14 cellular contexts compared by ENCODE assay signal in the genomic region with DNA sequence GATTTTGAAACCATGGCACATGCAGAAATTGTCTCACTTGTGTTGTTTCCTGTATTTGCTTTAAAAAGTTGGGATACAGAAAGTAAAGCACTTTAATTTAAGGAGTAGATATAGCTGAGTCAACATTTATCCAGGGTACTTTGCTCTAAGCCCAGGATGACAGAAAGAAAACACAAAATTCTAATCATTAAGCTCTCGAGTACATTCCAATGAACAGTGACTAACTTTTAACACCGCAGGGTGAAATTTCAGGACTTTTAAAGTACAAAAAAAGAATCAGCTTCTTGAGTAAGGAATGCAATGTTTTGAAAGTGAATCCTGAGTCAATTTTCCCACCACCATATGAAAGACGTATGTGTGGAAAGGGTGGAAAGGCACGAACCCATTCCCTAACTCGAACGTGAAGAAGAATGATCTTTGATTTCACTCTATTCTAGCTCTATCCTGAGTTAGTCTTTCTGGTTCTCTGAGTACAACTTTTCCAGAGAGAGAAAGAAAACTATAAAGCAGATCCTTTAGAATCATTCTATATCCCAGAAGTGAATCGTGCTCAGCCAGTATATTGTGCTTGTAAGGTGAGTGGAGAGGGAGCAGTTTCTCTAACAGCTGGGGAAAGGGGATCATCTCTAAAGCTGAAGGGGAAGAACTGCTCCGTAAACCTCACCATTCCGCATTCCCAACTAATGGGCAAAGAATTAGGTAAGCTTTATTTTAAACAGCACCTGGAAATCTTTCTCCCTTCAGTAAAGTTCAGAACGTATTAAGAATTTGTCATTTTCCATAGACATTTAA.
A peak's percentile ranks its signal among the peaks of the same experiment; 100 is the strongest.
DNase-seq lines count a peak whose midpoint lies in the region; ATAC-seq and TF ChIP-seq lines count a peak whose summit lies in the region.
"Had no signal": no experiment of that assay in that cellular context is flagged by ENCODE, and none has a peak within 500 bp of the region (broad histone marks: within the 10 kb centered on the region; RNA-seq: fewer than 3 reads in every experiment).

No MANE protein-coding gene starts in this region.

- H3K14ac ChIP-seq in mesenchymal stem cell (ENCODE audit: low read length in 2 of 2), result no peak overlapping the region

- no peaks in the 10 kb centered on the region for H3K27me3 ChIP-seq in mesenchymal stem cell (ENCODE audit: control insufficient read depth in 1 of 2, insufficient read depth in 1 of 2, low read length in 2 of 2)
- H3K27me3 ChIP-seq in gastroesophageal sphincter, result no peaks in the 10 kb centered on the region
- H3K27me3 ChIP-seq: neutrophil, vagina had no signal

- no peak overlapping the region for H2BK120ac ChIP-seq in mesenchymal stem cell (ENCODE audit: low read depth, low read length)

- no peak overlapping the region for H2AK5ac ChIP-seq in mesenchymal stem cell (ENCODE audit: low read length, severe bottlenecking)

- H3K18ac ChIP-seq in mesenchymal stem cell (ENCODE audit: low read depth in 1 of 2, low read length in 2 of 2), result no peak overlapping the region

- H2BK5ac ChIP-seq in mesenchymal stem cell (ENCODE audit: low read depth, low read length, poor library complexity, severe bottlenecking), result no peak overlapping the region

- no peaks in the 10 kb centered on the region for H3K79me1 ChIP-seq in mesenchymal stem cell (replicated peaks; ENCODE audit: low read length, poor library complexity, severe bottlenecking)

- H3K9ac ChIP-seq in mesenchymal stem cell (ENCODE audit: low read length), result no peak overlapping the region

- DNase-seq in ACHN (peak; percentile 68), OCI-M1 (lab: John Stamatoyannopoulos, UW) (peak; percentile 36), epithelial cell of esophagus (ENCODE audit: low read depth) (peak; percentile 42), mesenchymal stem cell (peak; percentile 64), mesenteric fat pad (ENCODE audit: low spot score) (no peak)
- no peak for DNase-seq in activated CD4-positive, alpha-beta T cell treated with anti-CD3 and anti-CD28 coated beads, Interleukin-2, amount 50 U/mL, for 1 hour
- DNase-seq in effector CD4-positive, alpha-beta T cell, result no peak
- DNase-seq: activated naive CD4-positive, alpha-beta T cell treated with anti-CD3 and anti-CD28 coated beads for 36 hours; NCI-H1105; stimulated activated CD8-positive, alpha-beta memory T cell treated with anti-CD3 and anti-CD28 coated beads, Interleukin-4, amount 100 ng/mL, for 48 hours had no signal

- TF ChIP-seq EP300 in gastroesophageal sphincter (IDR thresholded peaks at IDR 0.05), result no peak

- no peak overlapping the region for H3K23ac ChIP-seq in mesenchymal stem cell (ENCODE audit: low read length in 2 of 2)

- TF ChIP-seq CTCF in epithelial cell of esophagus (IDR thresholded peaks at IDR 0.05; ENCODE audit: insufficient read depth, low read depth, low read length, missing control alignments) (no peak), gastroesophageal sphincter (IDR thresholded peaks at IDR 0.05) (no peak)

- no peak overlapping the region for H3K4ac ChIP-seq in mesenchymal stem cell (ENCODE audit: low read depth in 1 of 2, low read length in 2 of 2)

- TF ChIP-seq POLR2A in gastroesophageal sphincter (IDR thresholded peaks at IDR 0.05), result no peak

- H2BK12ac ChIP-seq in mesenchymal stem cell (ENCODE audit: low read length in 2 of 2), result no peak overlapping the region

- H3K4me1 ChIP-seq in mesenchymal stem cell (ENCODE audit: control insufficient read depth, insufficient read depth, low read depth, low read length) (no peaks in the 10 kb centered on the region), gastroesophageal sphincter (no peaks in the 10 kb centered on the region)
- H3K4me1 ChIP-seq: vagina had no signal

- in situ Hi-C loops in ACHN (cut with HindIII; ENCODE audit: low pct_ligation_motif_present, low pct_unique_long_range_greater_than_20kb, low sequenced_read_pairs), result no loop called here

- no peak overlapping the region for H4K91ac ChIP-seq in mesenchymal stem cell (ENCODE audit: low read length)

- no peaks in the 10 kb centered on the region for H3K9me3 ChIP-seq in mesenchymal stem cell (ENCODE audit: control insufficient read depth, low read length)
- H3K9me3 ChIP-seq in gastroesophageal sphincter, result peaks cover 0 to 12% (median 0%) of the 10 kb centered on the region in 3 donors
- H3K9me3 ChIP-seq: neutrophil, vagina had no signal

- H3K4me3 ChIP-seq in epithelial cell of esophagus (ENCODE audit: low read length), result no peak overlapping the region
- no peak overlapping the region for H3K4me3 ChIP-seq in mesenchymal stem cell (ENCODE audit: insufficient read depth in 1 of 2, low read depth in 1 of 2, low read length in 2 of 2)
- no peak overlapping the region for H3K4me3 ChIP-seq in gastroesophageal sphincter
- H3K4me3 ChIP-seq: vagina had no signal

- WGBS in mesenchymal stem cell, result 42% methylated on average over 2 of the region's 10 CpGs
- WGBS in gastroesophageal sphincter (ENCODE audit: low coverage in 1 of 2), 2 donors, result 49 to 51% methylated on average over 10 of the region's 10 CpGs

- H3K27ac ChIP-seq in mesenchymal stem cell (ENCODE audit: low read length, poor library complexity, severe bottlenecking) (peak overlapping the region; percentile 80), gastroesophageal sphincter (no peak overlapping the region)
- H3K27ac ChIP-seq: neutrophil, vagina had no signal

- no peak overlapping the region for H2AFZ ChIP-seq in mesenchymal stem cell (ENCODE audit: low read depth, low read length)

- H3K36me3 ChIP-seq in mesenchymal stem cell (ENCODE audit: control insufficient read depth in 1 of 2, insufficient read depth in 2 of 2, low read depth in 1 of 2, low read length in 2 of 2) (no peaks in the 10 kb centered on the region), gastroesophageal sphincter (no peaks in the 10 kb centered on the region)
- H3K36me3 ChIP-seq: neutrophil, vagina had no signal

- ATAC-seq in gastroesophageal sphincter, result no peak
- ATAC-seq: left lobe of liver had no signal

- no peak overlapping the region for H4K8ac ChIP-seq in mesenchymal stem cell (ENCODE audit: low read length)

- no peak overlapping the region for H2BK15ac ChIP-seq in mesenchymal stem cell (ENCODE audit: low read depth, poor library complexity, severe bottlenecking)

- peak overlapping the region; percentile 57 for H3K4me2 ChIP-seq in mesenchymal stem cell (ENCODE audit: low read length, poor library complexity, severe bottlenecking)

Comparison
In these comparisons a context has a peak if more than half of its experiments do, and no peak if none do; other contexts are left out.
1. DNase-seq: peak in ACHN (single experiment), OCI-M1 (single experiment), epithelial cell of esophagus (single experiment) and mesenchymal stem cell (single experiment); none in mesenteric fat pad (single experiment), activated CD4-positive, alpha-beta T cell treated with anti-CD3 and anti-CD28 coated beads, Interleukin-2, amount 50 U/mL, for 1 hour (single experiment) and effector CD4-positive, alpha-beta T cell (single experiment).